ENCODE assay signal across 8 cellular contexts in genomic region chr1:157073944-157074685, GRCh38. TPM values are rescaled to one million over a fixed set of nuclear protein-coding genes. Genes with fewer than 3 reads are reported as not detected.
DNase-seq lines count a peak whose midpoint lies in the region; ATAC-seq, FAIRE-seq and TF ChIP-seq lines count a peak whose summit lies in the region.

No MANE protein-coding gene starts in this region.

- H3K79me2 ChIP-seq in K562 (ENCODE audit: control insufficient read depth, insufficient read depth, low read length) (no peaks in the 10 kb centered on the region), smooth muscle cell (ENCODE audit: low read depth) (no peaks in the 10 kb centered on the region)

- intact Hi-C loops in K562 (cut with micrococcal nuclease): loop anchor here (1.0 to 2.0 kb wide), 2 partner anchors 153 to 182 kb away; partner anchors contain the start of gene LRRC71

- CTCF ChIA-PET in K562 (lab: Yijun Ruan, JAX; ENCODE audit: low intra/inter-chr PET ratio): interaction anchor here (0.9 kb wide), 1 partner anchor 184 kb away, joined by 3 read pairs; no protein-coding TSS in a partner anchor

- H3K9ac ChIP-seq in K562 (ENCODE audit: insufficient read depth in 1 of 2, low read depth in 2 of 2, low read length in 2 of 2): no peak overlapping the region
- no peak overlapping the region for H3K9ac ChIP-seq in smooth muscle cell (ENCODE audit: low read depth)

- H3K4me3 ChIP-seq in K562 (no peak overlapping the region), smooth muscle cell (no peak overlapping the region)

- TF ChIP-seq RAD21 in K562 (CRISPR knock-in tag; conservative IDR thresholded peaks at IDR 0.05 in 1 of 2, IDR thresholded peaks at IDR 0.05 in 1 of 2): peak; percentile 55 to 78

- H3K4me1 ChIP-seq in K562 (replicated peaks in 1 of 2; ENCODE audit: control insufficient read depth in 2 of 2, insufficient read depth in 2 of 2, low read length in 2 of 2): peaks cover 0 to 13% of the 10 kb centered on the region in 2 experiments; a peak in 3 of 5 replicates
- no peaks in the 10 kb centered on the region for H3K4me1 ChIP-seq in smooth muscle cell (ENCODE audit: low read depth)

- peak; percentile 80 for ATAC-seq in K562
- ATAC-seq in GM18907 (IDR thresholded peaks at IDR 0.05; ENCODE audit: unreplicated experiment): no peak

- 5% methylated on average over 32 of the region's 35 CpGs for WGBS in K562 (ENCODE audit: insufficient coverage, low coverage, missing lambda C conversion rate)
- 46% methylated on average over 35 of the region's 35 CpGs for WGBS in smooth muscle cell (ENCODE audit: low lambda C conversion rate)

- H3K27me3 ChIP-seq in K562 (ENCODE audit: control insufficient read depth in 2 of 2, insufficient read depth in 2 of 2, low read length in 2 of 2) (peaks cover 0 to 15% of the 10 kb centered on the region in 2 experiments; a peak in 4 of 5 replicates), smooth muscle cell (ENCODE audit: low read depth) (no peaks in the 10 kb centered on the region)

- FAIRE-seq in K562 (lab: Jason Lieb, UNC) (peak; percentile 95), RCC 7860 (lab: Jason Lieb, UNC) (no peak)

- no peak for TF ChIP-seq EP300 in K562 (IDR thresholded peaks at IDR 0.05; ENCODE audit: low read length)

- H4K20me1 ChIP-seq in K562 (replicated peaks; ENCODE audit: control insufficient read depth, insufficient read depth, low read length): no peaks in the 10 kb centered on the region
- H4K20me1 ChIP-seq in smooth muscle cell (ENCODE audit: low read depth): no peaks in the 10 kb centered on the region

- peak overlapping the region; percentile 59 for H2AFZ ChIP-seq in K562 (ENCODE audit: low read depth, low read length)
- H2AFZ ChIP-seq in smooth muscle cell (ENCODE audit: low read depth): peak overlapping the region; percentile 62

- no peaks in the 10 kb centered on the region for H3K9me1 ChIP-seq in K562 (ENCODE audit: control insufficient read depth, insufficient read depth, low read length)

- no peaks in the 10 kb centered on the region for H3F3A ChIP-seq in smooth muscle cell (ENCODE audit: low read depth)

- TF ChIP-seq CTCF in K562 (IDR thresholded peaks at IDR 0.05 in 2 of 3, conservative IDR thresholded peaks at IDR 0.05 in 1 of 3; ENCODE audit: insufficient read depth in 2 of 3, low read depth in 1 of 3, low read length in 3 of 3) (peak; percentile 70 to 76 (median 71)), smooth muscle cell (IDR thresholded peaks at IDR 0.05; ENCODE audit: borderline replicate concordance, insufficient read depth, poor library complexity, severe bottlenecking) (peak; percentile 45)

- H3K36me3 ChIP-seq in K562 (ENCODE audit: control insufficient read depth, insufficient read depth, low read length) (no peaks in the 10 kb centered on the region), smooth muscle cell (ENCODE audit: low read depth) (no peaks in the 10 kb centered on the region)

- POLR2A ChIA-PET in K562 (lab: Yijun Ruan, JAX): interaction anchor here (0.5 kb wide), 1 partner anchor 66 kb away, joined by 6 read pairs; no protein-coding TSS in a partner anchor

- H3K4me2 ChIP-seq in K562 (ENCODE audit: insufficient read depth, low read length) (peak overlapping the region; percentile 72), smooth muscle cell (peak overlapping the region; percentile 76)

- TF ChIP-seq POLR2A in K562 (conservative IDR thresholded peaks at IDR 0.05): no peak

- DNase-seq in COLO668 (lab: John Stamatoyannopoulos, UW; ENCODE audit: unreplicated experiment): peak; percentile 70
- DNase-seq in HPDE6-E6E7 (ENCODE audit: extremely low spot score): peak; percentile 42
- peak; percentile 82 for DNase-seq in RPMI8226
- DNase-seq in K562 (ENCODE audit: extremely low read depth in 1 of 4, low spot score in 3 of 4): peak in 2 of 4 experiments; percentile 55 to 83
- peak; percentile 56 for DNase-seq in iPS DF 4.7 (ENCODE audit: extremely low read depth, low spot score)
- peak; percentile 14 for DNase-seq in smooth muscle cell (lab: John Stamatoyannopoulos, UW; ENCODE audit: unreplicated experiment)
- no peak for DNase-seq in RCC 7860 (ENCODE audit: low spot score)

- H3K27ac ChIP-seq in K562 (ENCODE audit: extremely low read depth, low read depth, low read length) (no peak overlapping the region), smooth muscle cell (ENCODE audit: low read depth) (no peak overlapping the region)

- BruUV-seq in K562 (replicated peaks; lab: Mats Ljungman, UMichigan): no TSS peak

- in situ Hi-C loops in K562 (cut with MboI): no loop called here

- H3K9me3 ChIP-seq in K562 (replicated peaks; ENCODE audit: control insufficient read depth, insufficient read depth, low read depth, low read length) (no peaks in the 10 kb centered on the region), smooth muscle cell (replicated peaks; ENCODE audit: low read depth) (no peaks in the 10 kb centered on the region)

TF ChIP-seq in K562, 482 proteins besides CTCF, POLR2A, EP300 and RAD21 (continues in another document):
- TF ChIP-seq ZNF134 (CRISPR knock-in tag; conservative IDR thresholded peaks at IDR 0.05) (peak; percentile 83), PCBP1 (IDR thresholded peaks at IDR 0.05; ENCODE audit: low read depth, low read length, poor library complexity, severe bottlenecking) (no peak), HNRNPLL (IDR thresholded peaks at IDR 0.05; ENCODE audit: low read depth, low read length, poor library complexity, severe bottlenecking) (peak; percentile 57), RCOR1 (IDR thresholded peaks at IDR 0.05; ENCODE audit: borderline replicate concordance in 1 of 2, low read depth in 2 of 2, low read length in 2 of 2) (peak in 1 of 2 experiments; percentile 69; a peak in 2 of 4 replicates), TFAP4 (CRISPR knock-in tag; IDR thresholded peaks at IDR 0.05; ENCODE audit: borderline replicate concordance) (peak; percentile 97), EWSR1 (IDR thresholded peaks at IDR 0.05; ENCODE audit: borderline replicate concordance, low read depth, partially characterized antibody) (no peak), KHSRP (IDR thresholded peaks at IDR 0.05) (no peak), ZNF655 (CRISPR knock-in tag; IDR thresholded peaks at IDR 0.05) (no peak)

RNA-seq across cellular contexts. Expression of gene ETV3L, which starts 25.5 kb away (rescaled TPM):
- total RNA-seq in K562 (2011; cell fraction: chromatin; rRNA removed; ENCODE audit: low replicate concordance): not detected in 2 replicates
- not detected in 2 replicates for total RNA-seq in K562 (2011; cell fraction: nucleolus; rRNA removed)
- total RNA-seq in K562 (2011; cell fraction: nucleoplasm; rRNA removed): not detected in 2 replicates
- not detected in 2 replicates for total RNA-seq in K562 (2014; rRNA removed)
- not detected in 2 replicates for total RNA-seq in K562 (2014; rRNA removed; fragmentation: Illumina TruSeq; extraction: Trizol)
- not detected in 2 replicates for total RNA-seq in K562 (2015; rRNA removed; fragmentation: Illumina TruSeq; extraction: Trizol)
- total RNA-seq in K562 (2021): not detected in 2 replicates
- not detected in 2 replicates for polyA plus RNA-seq in K562 (2011; rRNA removed)
- not detected in 2 replicates for polyA plus RNA-seq in K562 (2011; cell fraction: cytosol; rRNA removed)
- polyA plus RNA-seq in K562 (2011; cell fraction: nucleus; rRNA removed): 0.09 TPM in 1 of 2 replicates, not detected in the other
- polyA plus RNA-seq in K562 (2012): not detected in 2 replicates
- not detected in 2 replicates for polyA plus RNA-seq in K562 (2014; fragmentation: Illumina TruSeq; extraction: Trizol)
- polyA plus RNA-seq in K562 (2014; fragmentation: Nextera tagmentation; extraction: Ambion mirVana): not detected
- polyA plus RNA-seq in K562 (2014; rRNA removed): not detected in 2 replicates
- not detected in 2 replicates for polyA minus RNA-seq in K562 (2011; rRNA and poly(A)+ RNA removed)
- polyA minus RNA-seq in K562 (2011; cell fraction: cytosol; rRNA and poly(A)+ RNA removed): not detected in 2 replicates
- not detected in 2 replicates for polyA minus RNA-seq in K562 (2011; cell fraction: nucleus; rRNA and poly(A)+ RNA removed)
- 0.31 TPM in 1 of 2 replicates, not detected in the other for total RNA-seq in smooth muscle cell
- 0.15 TPM in 1 of 2 replicates, not detected in the other for polyA plus RNA-seq in smooth muscle cell

RNA-seq across cellular contexts. Expression of gene ARHGEF11, which starts 28.6 kb away (rescaled TPM):
- 48.2 and 93.0 TPM in 2 replicates for total RNA-seq in K562 (2011; cell fraction: chromatin; rRNA removed; ENCODE audit: low replicate concordance)
- total RNA-seq in K562 (2011; cell fraction: nucleolus; rRNA removed): 39.5 and 40.2 TPM in 2 replicates
- total RNA-seq in K562 (2011; cell fraction: nucleoplasm; rRNA removed): 36.0 and 45.0 TPM in 2 replicates
- total RNA-seq in K562 (2014; rRNA removed) (10.2 and 11.1 TPM in 2 replicates), K562 (2014; rRNA removed; fragmentation: Illumina TruSeq; extraction: Trizol) (6.7 and 7.0 TPM in 2 replicates), K562 (2015; rRNA removed; fragmentation: Illumina TruSeq; extraction: Trizol) (10.3 and 13.0 TPM in 2 replicates), K562 (2021) (13.2 and 15.5 TPM in 2 replicates), smooth muscle cell (15.1 and 22.4 TPM in 2 replicates)
- polyA plus RNA-seq in K562 (2011; rRNA removed) (7.2 and 12.1 TPM in 2 replicates), K562 (2014; fragmentation: Illumina TruSeq; extraction: Trizol) (9.6 TPM in 2 replicates), K562 (2014; fragmentation: Nextera tagmentation; extraction: Ambion mirVana) (under 1 TPM; 0.14 to 0.48 TPM), K562 (2014; rRNA removed) (8.2 and 9.0 TPM in 2 replicates), smooth muscle cell (18.1 and 20.1 TPM in 2 replicates)
- 5.2 and 8.3 TPM in 2 replicates for polyA plus RNA-seq in K562 (2011; cell fraction: cytosol; rRNA removed)
- 49.1 and 62.1 TPM in 2 replicates for polyA plus RNA-seq in K562 (2011; cell fraction: nucleus; rRNA removed)
- 9.2 and 16.7 TPM in 2 replicates for polyA plus RNA-seq in K562 (2012)
- polyA minus RNA-seq in K562 (2011; rRNA and poly(A)+ RNA removed): 10.2 and 12.3 TPM in 2 replicates
- 8.0 and 11.0 TPM in 2 replicates for polyA minus RNA-seq in K562 (2011; cell fraction: cytosol; rRNA and poly(A)+ RNA removed)
- polyA minus RNA-seq in K562 (2011; cell fraction: nucleus; rRNA and poly(A)+ RNA removed): 25.3 and 34.3 TPM in 2 replicates
